In genomic region chr2:24045511-24046508, GRCh38 we compare ENCODE assay signal across 9 cellular contexts. TPM values are rescaled to one million over a fixed set of nuclear protein-coding genes. Genes with fewer than 3 reads are reported as not detected.
DNase-seq lines count a peak whose midpoint lies in the region; ATAC-seq and TF ChIP-seq lines count a peak whose summit lies in the region.
"Had no signal": no experiment of that assay in that cellular context is flagged by ENCODE, and none has a peak within 500 bp of the region (broad histone marks: within the 10 kb centered on the region; RNA-seq: fewer than 3 reads in every experiment).

No MANE protein-coding gene starts in this region.

- H3K27ac Mint-ChIP-seq in activated naive CD4-positive, alpha-beta T cell treated with anti-CD3 and anti-CD28 coated beads, Interleukin-2, amount 50 U/mL, for 24 hours = no peak overlapping the region
- H3K27ac Mint-ChIP-seq in activated naive CD4-positive, alpha-beta T cell treated with anti-CD3 and anti-CD28 coated beads, Interleukin-2, amount 50 U/mL, for 72 hours = peak overlapping the region in 1 of 2 donors; percentile 93
- H3K27ac Mint-ChIP-seq in WTC11 = 0 out of 2 replicates have a peak overlapping the region, but pooled peaks have one; percentile 17

- ATAC-seq in activated naive CD4-positive, alpha-beta T cell treated with anti-CD3 and anti-CD28 coated beads, Interleukin-2, amount 50 U/mL, for 72 hours = no peak
- ATAC-seq in WTC11 (no peak), GM19351 (IDR thresholded peaks at IDR 0.05; ENCODE audit: unreplicated experiment) (no peak)

- no peak overlapping the region for H3K27ac ChIP-seq in iPS-18a (ENCODE audit: low read length)
- no peak overlapping the region for H3K27ac ChIP-seq in stomach smooth muscle (ENCODE audit: low read length)
- H3K27ac ChIP-seq in prostate gland = no peak overlapping the region

- peaks cover 35% of the 10 kb centered on the region for H3K4me1 Mint-ChIP-seq in activated naive CD4-positive, alpha-beta T cell treated with anti-CD3 and anti-CD28 coated beads, Interleukin-2, amount 50 U/mL, for 24 hours
- H3K4me1 Mint-ChIP-seq in WTC11 = peaks cover 26% of the 10 kb centered on the region

- TF ChIP-seq POLR2A in prostate gland (IDR thresholded peaks at IDR 0.05) = no peak

- intact Hi-C loops in prostate gland (cut with DNase I) = no loop called here

- H3K36me3 ChIP-seq in iPS-18a (ENCODE audit: control insufficient read depth, low read depth, low read length) = no peaks in the 10 kb centered on the region
- no peaks in the 10 kb centered on the region for H3K36me3 ChIP-seq in stomach smooth muscle (ENCODE audit: control insufficient read depth in 2 of 2, insufficient read depth in 2 of 2, low read length in 2 of 2)
- H3K36me3 ChIP-seq in prostate gland = no peaks in the 10 kb centered on the region

- POLR2A ChIA-PET in WTC11 (lab: Charles Lee) = interaction anchor here (1.8 kb wide), 1 partner anchor 119 kb away, joined by 19 read pairs; the partner anchor contains the start of gene ATAD2B

- no peaks in the 10 kb centered on the region for H3K9me3 Mint-ChIP-seq in activated naive CD4-positive, alpha-beta T cell treated with anti-CD3 and anti-CD28 coated beads, Interleukin-2, amount 50 U/mL, for 24 hours
- H3K9me3 Mint-ChIP-seq in activated naive CD4-positive, alpha-beta T cell treated with anti-CD3 and anti-CD28 coated beads, Interleukin-2, amount 50 U/mL, for 72 hours = no peaks in the 10 kb centered on the region
- H3K9me3 Mint-ChIP-seq in WTC11 = no peaks in the 10 kb centered on the region

- CTCF ChIA-PET in WTC11 (lab: Charles Lee) = interaction anchor here (0.6 to 1.1 kb wide), 2 partner anchors 104 to 119 kb away, joined by 3 to 5 read pairs; partner anchors contain the start of gene ATAD2B

- H3K36me3 Mint-ChIP-seq in activated naive CD4-positive, alpha-beta T cell treated with anti-CD3 and anti-CD28 coated beads, Interleukin-2, amount 50 U/mL, for 24 hours = peaks cover 4% of the 10 kb centered on the region
- peaks cover 6 to 9% of the 10 kb centered on the region in 2 donors for H3K36me3 Mint-ChIP-seq in activated naive CD4-positive, alpha-beta T cell treated with anti-CD3 and anti-CD28 coated beads, Interleukin-2, amount 50 U/mL, for 72 hours
- H3K36me3 Mint-ChIP-seq in WTC11 = 0 out of 2 replicates have a peak, but pooled peaks cover 3% of the 10 kb centered on the region

- no peak for DNase-seq in activated naive CD4-positive, alpha-beta T cell treated with anti-CD3 and anti-CD28 coated beads, Interleukin-2, amount 50 U/mL, for 72 hours (ENCODE audit: low spot score in 2 of 2)
- DNase-seq in WTC11 (ENCODE audit: low spot score) (no peak), prostate gland (ENCODE audit: low spot score) (no peak)
- DNase-seq in stimulated activated naive CD4-positive, alpha-beta T cell (lab: John Stamatoyannopoulos, UW) = no peak
- DNase-seq: stimulated activated CD4-positive, alpha-beta T cell treated with anti-CD3 and anti-CD28 coated beads, Interleukin-4, amount 100 ng/mL, for 24 hours had no signal

- 83% methylated on average over 11 of the region's 11 CpGs for WGBS in prostate gland

- H3K9me3 ChIP-seq in iPS-18a (ENCODE audit: control insufficient read depth, low read depth, low read length) (no peaks in the 10 kb centered on the region), stomach smooth muscle (ENCODE audit: control insufficient read depth in 2 of 2, low read length in 2 of 2) (no peaks in the 10 kb centered on the region), prostate gland (no peaks in the 10 kb centered on the region)

- TF ChIP-seq CTCF in WTC11 (IDR thresholded peaks at IDR 0.05) = no peak
- TF ChIP-seq CTCF in prostate gland (IDR thresholded peaks at IDR 0.05) = no peak

- peaks cover 6% of the 10 kb centered on the region for H3K4me1 ChIP-seq in iPS-18a (ENCODE audit: control insufficient read depth, low read depth, low read length)
- H3K4me1 ChIP-seq in stomach smooth muscle (ENCODE audit: control insufficient read depth, insufficient read depth, low read length) = peaks cover 19% of the 10 kb centered on the region
- peaks cover 3% of the 10 kb centered on the region for H3K4me1 ChIP-seq in prostate gland (replicated peaks)

- peak overlapping the region; percentile 96 for H3K4me3 Mint-ChIP-seq in activated naive CD4-positive, alpha-beta T cell treated with anti-CD3 and anti-CD28 coated beads, Interleukin-2, amount 50 U/mL, for 24 hours
- peak overlapping the region; percentile 97 for H3K4me3 Mint-ChIP-seq in WTC11

- H3K9ac ChIP-seq in iPS-18a (ENCODE audit: low read length) = peak overlapping the region; percentile 46
- H3K9ac ChIP-seq in stomach smooth muscle (ENCODE audit: low read length in 2 of 2) = peak overlapping the region in 1 of 2 donors; percentile 23

- peaks cover 5% of the 10 kb centered on the region for H3K27me3 Mint-ChIP-seq in activated naive CD4-positive, alpha-beta T cell treated with anti-CD3 and anti-CD28 coated beads, Interleukin-2, amount 50 U/mL, for 24 hours
- no peaks in the 10 kb centered on the region for H3K27me3 Mint-ChIP-seq in WTC11 (ENCODE audit: low read depth)

- H3K27me3 ChIP-seq in iPS-18a (ENCODE audit: control insufficient read depth, insufficient read depth, low read length) (no peaks in the 10 kb centered on the region), stomach smooth muscle (ENCODE audit: control insufficient read depth in 1 of 2, insufficient read depth in 2 of 2, low read length in 2 of 2) (peaks cover 0 to 7% of the 10 kb centered on the region in 2 donors), prostate gland (replicated peaks; ENCODE audit: insufficient read depth) (no peaks in the 10 kb centered on the region)

- peak overlapping the region; percentile 78 for H3K4me3 ChIP-seq in iPS-18a (ENCODE audit: low read length)
- peak overlapping the region; percentile 91 to 98 for H3K4me3 ChIP-seq in stomach smooth muscle (ENCODE audit: low read length in 2 of 2)
- no peak overlapping the region for H3K4me3 ChIP-seq in prostate gland

TF ChIP-seq in WTC11, 78 proteins besides CTCF, POLR2A, EP300 and RAD21 (continues in another document):
- no peak for TF ChIP-seq ATF3 (CRISPR knock-in tag; conservative IDR thresholded peaks at IDR 0.05)
- TF ChIP-seq ZSCAN18 (CRISPR knock-in tag; IDR thresholded peaks at IDR 0.05) = no peak
- no peak for TF ChIP-seq CDX4 (CRISPR knock-in tag; IDR thresholded peaks at IDR 0.05; ENCODE audit: borderline replicate concordance)
- no peak for TF ChIP-seq MXD4 (CRISPR knock-in tag; IDR thresholded peaks at IDR 0.05; ENCODE audit: borderline replicate concordance)
- TF ChIP-seq GRHL2 (CRISPR knock-in tag; IDR thresholded peaks at IDR 0.05; ENCODE audit: insufficient replicate concordance, severe bottlenecking) = no peak
- TF ChIP-seq HMGXB4 (CRISPR knock-in tag; IDR thresholded peaks at IDR 0.05) = no peak
- TF ChIP-seq ESRRA (CRISPR knock-in tag; IDR thresholded peaks at IDR 0.05; ENCODE audit: borderline replicate concordance) = no peak

RNA-seq across cellular contexts. Expression of gene WDCP, which starts 1.4 kb away (rescaled TPM):
- total RNA-seq in activated naive CD4-positive, alpha-beta T cell treated with anti-CD3 and anti-CD28 coated beads, Interleukin-2, amount 50 U/mL, for 72 hours = 10 to 100 TPM; 16.9 to 24.5 TPM
- total RNA-seq in WTC11 (2021) (30.5 to 33.6 TPM (median 31.9 TPM) in 3 replicates), prostate gland (1 to 10 TPM; 6.3 to 7.2 TPM)

RNA-seq across cellular contexts. Expression of gene FKBP1B, which starts 3.7 kb away (rescaled TPM):
- 1 to 10 TPM in 1 of 2 donors, under 1 TPM in 1; 0.64 to 1.4 TPM for total RNA-seq in activated naive CD4-positive, alpha-beta T cell treated with anti-CD3 and anti-CD28 coated beads, Interleukin-2, amount 50 U/mL, for 72 hours
- total RNA-seq in WTC11 (2021) = 58.6 to 83.9 TPM (median 74.8 TPM) in 3 replicates
- total RNA-seq in prostate gland = 1 to 10 TPM; 8.5 to 8.6 TPM

RNA-seq across cellular contexts. Expression of gene SF3B6, which starts 30.3 kb away (rescaled TPM):
- 100 to 1,000 TPM; 137 to 171 TPM for total RNA-seq in activated naive CD4-positive, alpha-beta T cell treated with anti-CD3 and anti-CD28 coated beads, Interleukin-2, amount 50 U/mL, for 72 hours
- total RNA-seq in WTC11 (2021) (117 to 128 TPM (median 126 TPM) in 3 replicates), prostate gland (10 to 100 TPM; 78.9 to 79.3 TPM)

RNA-seq across cellular contexts. Expression of gene MFSD2B, which starts 35.9 kb away (rescaled TPM):
- total RNA-seq in activated naive CD4-positive, alpha-beta T cell treated with anti-CD3 and anti-CD28 coated beads, Interleukin-2, amount 50 U/mL, for 72 hours = under 1 TPM in 1 of 2 donors, not detected in 1; 0.16 TPM
- 0.42 to 0.55 TPM (median 0.50 TPM) in 3 replicates for total RNA-seq in WTC11 (2021)
- total RNA-seq in prostate gland = not detected

RNA-seq across cellular contexts. Expression of gene TP53I3, which starts 38.8 kb away (rescaled TPM):
- 1 to 10 TPM; 1.8 to 2.6 TPM for total RNA-seq in activated naive CD4-positive, alpha-beta T cell treated with anti-CD3 and anti-CD28 coated beads, Interleukin-2, amount 50 U/mL, for 72 hours
- total RNA-seq in WTC11 (2021) (29.7 to 33.1 TPM (median 32.9 TPM) in 3 replicates), prostate gland (10 to 100 TPM; 16.2 to 26.2 TPM)

Comparison
In these comparisons a context has a peak if more than half of its experiments do, and no peak if none do; other contexts are left out.
1. H3K4me3 ChIP-seq: peak in iPS-18a (single experiment) and stomach smooth muscle (2 of 2); none in prostate gland (0 of 2).